Comparison of ENCODE assay signal across 8 cellular contexts in the genomic region with DNA sequence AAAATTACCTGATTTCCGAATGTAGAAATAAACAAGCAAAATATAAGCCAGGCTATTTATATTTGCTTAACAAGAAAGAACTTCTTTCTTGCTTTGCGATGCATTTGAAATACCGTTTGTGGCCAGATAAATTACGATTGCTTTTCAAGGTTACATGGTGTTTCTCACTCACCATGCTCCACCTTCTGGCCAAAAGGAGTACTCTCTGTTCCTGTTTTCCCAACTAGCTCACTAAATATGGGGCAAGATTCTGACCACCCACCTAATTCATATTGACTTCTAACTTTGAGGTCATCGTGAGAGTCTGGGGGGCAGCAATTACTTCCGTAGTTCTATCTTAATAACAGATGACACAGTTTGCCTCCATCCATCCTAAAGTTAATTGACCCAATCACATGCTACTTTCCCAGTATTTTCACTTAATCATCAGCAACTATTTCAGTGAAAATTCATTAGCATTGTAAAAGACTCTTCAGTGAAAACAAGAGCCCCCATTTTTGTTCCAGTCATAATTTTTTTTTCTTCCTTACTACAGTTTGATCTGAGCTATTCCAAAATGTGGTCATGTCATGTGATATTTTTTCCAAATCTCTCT. TPM values are rescaled to one million over a fixed set of nuclear protein-coding genes. Genes with fewer than 3 reads are reported as not detected.
DNase-seq lines count a peak whose midpoint lies in the region; ATAC-seq and TF ChIP-seq lines count a peak whose summit lies in the region.

No MANE protein-coding gene starts in this region.

- H3K36me3 ChIP-seq in BE2C (no peaks in the 10 kb centered on the region), PC-3 (ENCODE audit: low read depth, low read length) (no peaks in the 10 kb centered on the region), left lung (peaks cover 0 to 23% of the 10 kb centered on the region in 2 donors), transverse colon (no peaks in the 10 kb centered on the region)

- peak overlapping the region; percentile 36; the same call in 1 of the 2 replicates for H2AFZ ChIP-seq in PC-3 (ENCODE audit: low read length)

- WGBS in transverse colon (ENCODE audit: low coverage in 1 of 2), 2 donors = 5 to 6% methylated on average over 6 of the region's 6 CpGs

- H3K4me2 ChIP-seq in PC-3 (ENCODE audit: low read length) = peak overlapping the region; percentile 58

- no peaks in the 10 kb centered on the region for H4K20me1 ChIP-seq in PC-3 (ENCODE audit: low read length)

- CTCF ChIA-PET in PC-3 (lab: Charles Lee) = interaction anchor here (0.6 to 1.8 kb wide), 9 partner anchors 9 to 138 kb away, joined by 3 to 33 read pairs (median 8); partner anchors contain the start of gene ACP3

- H3F3A ChIP-seq in PC-3 (ENCODE audit: low read length, unreplicated experiment) = peaks cover 5% of the 10 kb centered on the region

- no peaks in the 10 kb centered on the region for H3K4me1 ChIP-seq in BE2C
- H3K4me1 ChIP-seq in PC-3 (ENCODE audit: insufficient read depth, low read length) = peaks cover 37% of the 10 kb centered on the region
- H3K4me1 ChIP-seq in left lung = peaks cover 0 to 13% of the 10 kb centered on the region in 2 donors
- H3K4me1 ChIP-seq in transverse colon = peaks cover 0 to 4% (median 0%) of the 10 kb centered on the region in 4 donors

- H3K4me3 ChIP-seq in BE2C (ENCODE audit: low read depth, low read length) (no peak overlapping the region), PC-3 (ENCODE audit: low read length) (no peak overlapping the region), coronary artery (no peak overlapping the region), left lung (no peak overlapping the region), transverse colon (peak overlapping the region in 1 of 4 donors; percentile 19)

- TF ChIP-seq POLR2A in transverse colon (IDR thresholded peaks at IDR 0.05) = no peak

- H3K27me3 ChIP-seq in BE2C (no peaks in the 10 kb centered on the region), PC-3 (ENCODE audit: low read length) (no peaks in the 10 kb centered on the region), left lung (no peaks in the 10 kb centered on the region), transverse colon (no peaks in the 10 kb centered on the region)

- TF ChIP-seq EP300 in transverse colon (IDR thresholded peaks at IDR 0.05; ENCODE audit: low read depth) = no peak

- no TSS peak for BruUV-seq in PC-3 (replicated peaks; lab: Mats Ljungman, UMichigan)

- H3K9me2 ChIP-seq in PC-3 (replicated peaks; ENCODE audit: low read length) = no peaks in the 10 kb centered on the region

- H3K27ac ChIP-seq in PC-3 (ENCODE audit: low read length) = no peak overlapping the region
- H3K27ac ChIP-seq in coronary artery = no peak overlapping the region
- H3K27ac ChIP-seq in left lung = no peak overlapping the region
- no peak overlapping the region for H3K27ac ChIP-seq in transverse colon

- TF ChIP-seq CTCF in BE2C (IDR thresholded peaks at IDR 0.05; ENCODE audit: low read depth, low read length) (peak; percentile 94), PC-3 (conservative IDR thresholded peaks at IDR 0.05; ENCODE audit: low read depth, low read length) (peak; percentile 82), coronary artery (IDR thresholded peaks at IDR 0.05) (peak; percentile 61), left lung (IDR thresholded peaks at IDR 0.05) (peak; percentile 71 to 73), transverse colon (IDR thresholded peaks at IDR 0.05) (peak; percentile 77 to 89 (median 79))

- POLR2A ChIA-PET in PC-3 (lab: Charles Lee; ENCODE audit: unreplicated experiment) = interaction anchor here (0.6 kb wide), 1 partner anchor 31 kb away, joined by 3 read pairs; no protein-coding TSS in a partner anchor

- ATAC-seq in GM18498 (IDR thresholded peaks at IDR 0.05; ENCODE audit: unreplicated experiment) = peak; percentile 78
- ATAC-seq in PC-3 = peak; percentile 31; the same call in 1 of the 2 replicates
- ATAC-seq in left lung = peak; percentile 91
- no peak for ATAC-seq in HG03025 (IDR thresholded peaks at IDR 0.05; ENCODE audit: low FRiP score, unreplicated experiment)

- H3K9me3 ChIP-seq in BE2C (no peaks in the 10 kb centered on the region), PC-3 (ENCODE audit: low read length) (no peaks in the 10 kb centered on the region), left lung (no peaks in the 10 kb centered on the region), transverse colon (no peaks in the 10 kb centered on the region)

- intact Hi-C loops in PC-3 (cut with micrococcal nuclease) (loop anchor here (1.0 to 10.0 kb wide), 4 partner anchors 26 to 192 kb away; partner anchors contain the start of gene ACP3), left lung (cut with DNase I) (loop anchor here in 1 of 2 donors (5.0 kb wide), 1 partner anchor 86 kb away; no protein-coding TSS in a partner anchor), transverse colon (cut with DNase I; ENCODE audit: low total_unique reads) (no loop called here)

- in situ Hi-C loops in transverse colon (cut with MboI; ENCODE audit: low pct_ligation_motif_present in 1 of 4, low pct_unique_long_range_greater_than_20kb in 1 of 4, low sequenced_read_pairs in 3 of 4) = loop anchor here in 2 of 4 donors (10.0 kb wide), 1 partner anchor 88 kb away; no protein-coding TSS in a partner anchor

- H3K79me2 ChIP-seq in PC-3 (ENCODE audit: low read length) = no peaks in the 10 kb centered on the region

- DNase-seq in BE2C (peak; percentile 57), LoVo (ENCODE audit: low spot score) (peak; percentile 57), PC-3 (peak; percentile 66), coronary artery (ENCODE audit: low spot score) (no peak), left lung (no peak), transverse colon (peak; percentile 17)

- no peak overlapping the region for H3K9ac ChIP-seq in PC-3 (ENCODE audit: low read length)

RNA-seq across cellular contexts. Expression of gene ACP3, which starts 25.9 kb away (rescaled TPM):
- not detected for polyA plus RNA-seq in BE2C (2012; ENCODE audit: insufficient read depth, insufficient read length, low read depth)
- total RNA-seq in PC-3 (2014; rRNA removed) (0.15 and 0.75 TPM in 2 replicates), left lung (10 to 100 TPM; 11.9 to 24.3 TPM), transverse colon (10 to 100 TPM in 1 of 4 donors, 1 to 10 TPM in 3; 3.4 to 22.7 (median 7.6) TPM)

Comparison
In these comparisons a context has a peak if more than half of its experiments do, and no peak if none do; other contexts are left out.
1. DNase-seq: peak in BE2C (single experiment), LoVo (single experiment), PC-3 (single experiment) and transverse colon (single experiment); none in coronary artery (single experiment) and left lung (0 of 2).
2. Peak in every context shown above with its lines, with median percentiles within 50 percentile points of each other: CTCF ChIP-seq.